1 cellular context compared by ENCODE assay signal in the genomic region with DNA sequence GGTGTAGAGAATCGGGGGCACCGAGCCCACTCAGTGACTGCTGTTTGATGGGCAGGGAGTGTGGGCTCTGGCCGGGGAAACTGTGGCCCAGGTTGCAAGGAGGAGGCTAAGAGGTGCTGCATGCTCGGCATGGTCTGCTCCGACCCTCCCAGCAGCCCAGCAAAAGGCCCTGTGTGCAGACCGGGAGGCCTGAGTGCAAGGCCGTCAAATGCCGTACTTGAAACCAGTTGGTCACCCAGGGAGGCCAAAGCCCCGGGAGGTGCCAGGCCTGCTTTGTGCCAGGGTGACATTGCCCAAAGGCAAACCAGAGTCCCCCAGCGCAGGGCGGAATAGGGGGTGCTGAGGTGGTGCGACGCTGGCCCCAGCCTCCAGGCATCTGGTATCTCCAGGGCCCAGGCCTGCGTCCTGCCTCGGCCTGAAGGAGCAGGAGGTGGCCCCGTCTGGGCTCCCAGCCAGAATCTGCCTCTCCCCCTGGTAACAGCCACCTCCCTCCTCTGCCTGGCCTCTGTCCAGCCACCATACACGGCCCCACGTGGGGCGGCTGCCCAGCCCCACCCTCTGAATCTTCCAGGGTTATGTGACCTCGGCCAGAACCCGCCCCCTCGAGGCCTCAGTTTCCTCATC.
TF ChIP-seq lines count a peak whose summit lies in the region.

No MANE protein-coding gene starts in this region.

TF ChIP-seq in endothelial cell of umbilical vein, 7 proteins besides CTCF, POLR2A, EP300 and RAD21:
- TF ChIP-seq MYC (IDR thresholded peaks at IDR 0.05; ENCODE audit: low read depth, low read length) (no peak), POLR2AphosphoS5 (IDR thresholded peaks at IDR 0.05; ENCODE audit: insufficient read depth, low read depth, low read length) (peak; percentile 47), JUN (IDR thresholded peaks at IDR 0.05; ENCODE audit: borderline replicate concordance, insufficient read depth, insufficient read length, low read depth) (no peak), MAX (IDR thresholded peaks at IDR 0.05; ENCODE audit: insufficient read depth, insufficient read length) (peak; percentile 36), GATA2 (IDR thresholded peaks at IDR 0.05; ENCODE audit: insufficient read depth, insufficient read length, low read depth, low read length) (no peak), FOS (IDR thresholded peaks at IDR 0.05; ENCODE audit: borderline replicate concordance, insufficient read depth, low read length) (no peak), EZH2 (IDR thresholded peaks at IDR 0.05; ENCODE audit: borderline replicate concordance, low read depth, low read length, severe bottlenecking) (no peak)
